ENCODE assay signal across 21 cellular contexts in the genomic region with DNA sequence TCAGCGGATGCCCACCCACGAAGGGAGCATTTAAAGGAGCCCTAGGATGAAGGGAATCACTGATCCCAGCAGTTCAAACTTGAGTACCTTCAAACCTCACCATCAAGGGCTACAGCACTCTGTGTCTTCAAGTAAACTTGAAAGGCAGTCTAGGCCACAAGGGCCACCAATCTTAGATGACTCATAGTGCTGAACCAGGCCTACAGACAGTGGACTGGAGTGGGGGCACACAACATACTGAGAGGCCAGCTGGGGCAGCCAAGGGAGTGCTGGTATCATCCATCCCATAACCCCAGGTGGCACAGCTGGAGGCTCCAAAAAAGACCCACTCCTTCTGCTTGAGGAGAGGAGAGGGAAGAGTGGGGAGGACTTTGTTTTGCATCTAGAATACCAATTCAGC.
"Had no signal": no experiment of that assay in that cellular context is flagged by ENCODE, and none has a peak within 500 bp of the region (broad histone marks: within the 10 kb centered on the region; RNA-seq: fewer than 3 reads in every experiment).

No MANE protein-coding gene starts in this region.

- H3K27ac ChIP-seq: KMS-11, RWPE1 had no signal

- FAIRE-seq: HepG2 had no signal

- H3K9ac ChIP-seq: KMS-11 had no signal

- H3K4me2 ChIP-seq: KMS-11 had no signal

- DNase-seq: IMR-90, Kasumi-1, MV-4-11, NCI-H1048, NCI-H1105, NCI-H1417, NCI-H1436 treated with DMSO at 0.1 percent for 48 hours, NCI-H1694, NCI-H187 treated with DMSO at 0.1 percent for 48 hours, NCI-H2029 treated with DMSO at 0.1 percent for 48 hours, NCI-H2171 treated with DMSO at 0.1 percent for 48 hours, NCI-H2227 treated with DMSO at 0.1 percent for 48 hours, NCI-H524, NCI-H526 treated with DMSO at 0.1 percent for 48 hours, NCI-H748 treated with DMSO at 0.1 percent for 48 hours, SHP77 had no signal

- ATAC-seq: HepG2, Panc1, SK-N-SH treated with all-trans-retinoic acid at 6 μM for 48 hours had no signal
